Comparison of ENCODE assay signal across 29 cellular contexts in genomic region chrX:28613558-28613957, GRCh38. TPM values are rescaled to one million over a fixed set of nuclear protein-coding genes. Genes with fewer than 3 reads are reported as not detected.
"Had no signal": no experiment of that assay in that cellular context is flagged by ENCODE, and none has a peak within 500 bp of the region (broad histone marks: within the 10 kb centered on the region; RNA-seq: fewer than 3 reads in every experiment).

No MANE protein-coding gene starts in this region.

- H3K4me1 ChIP-seq: Peyer's patch had no signal

- H3K9me3 ChIP-seq: MG63, Peyer's patch had no signal

- DNase-seq: activated B cell treated with CpG ODN at 0.5 μM for 24 hours; activated CD4-positive, alpha-beta T cell treated with anti-CD3 and anti-CD28 coated beads for 4 hours; activated CD4-positive, CD25-positive, alpha-beta regulatory T cell treated with anti-CD3 and anti-CD28 coated beads, Interleukin-2, amount 50 U/mL, for 72 hours; activated CD8-positive, alpha-beta T cell treated with anti-CD3 and anti-CD28 coated beads for 36 hours; activated effector memory CD4-positive, alpha-beta T cell treated with Interleukin-2 at 50 U/mL for 16 hours; activated naive CD4-positive, alpha-beta T cell treated with anti-CD3 and anti-CD28 coated beads, Interleukin-2, amount 10 ng/mL, durations not matched to agents 7 days and 5 days; activated naive CD8-positive, alpha-beta T cell treated with anti-CD3 and anti-CD28 coated beads, Interleukin-2, amount 50 U/mL, for 24 hours; activated T-cell treated with anti-CD3 and anti-CD28 coated beads, Interleukin-2, amount 50 U/mL, for 4 hours; brain microvascular endothelial cell; Kasumi-1; KG1; MG63; NCI-H1092; NCI-H1436 treated with DMSO at 0.1 percent for 48 hours; NCI-H1694 treated with DMSO at 0.1 percent for 48 hours; NCI-H2029; NCI-H345; NCI-H524 treated with DMSO at 0.1 percent for 48 hours; PC-3; Peyer's patch; RPMI8226; SW 1271; T-helper 1 cell; T-helper 2 cell; T-helper 9 cell had no signal

- H3K27me3 ChIP-seq: brain microvascular endothelial cell, MG63, Peyer's patch had no signal

- H3K27ac ChIP-seq: brain microvascular endothelial cell, Peyer's patch, VCaP had no signal

- ATAC-seq: activated CD8-positive, alpha-beta T cell treated with anti-CD3 and anti-CD28 coated beads for 36 hours; activated naive CD8-positive, alpha-beta T cell treated with anti-CD3 and anti-CD28 coated beads, Interleukin-2, amount 50 U/mL, for 24 hours; activated T-cell treated with anti-CD3 and anti-CD28 coated beads, Interleukin-2, amount 50 U/mL, for 4 hours; PC-3 had no signal

- H3K4me3 ChIP-seq: MG63, Peyer's patch had no signal

- H3K36me3 ChIP-seq: brain microvascular endothelial cell, MG63, Peyer's patch had no signal

RNA-seq across cellular contexts. Expression of gene IL1RAPL1, which starts 26.3 kb away (rescaled TPM):
- total RNA-seq: activated B cell treated with CpG ODN at 0.5 μM for 24 hours; activated CD8-positive, alpha-beta memory T cell treated with anti-CD3 and anti-CD28 coated beads for 36 hours; activated CD8-positive, alpha-beta T cell treated with anti-CD3 and anti-CD28 coated beads for 36 hours; activated T-cell treated with anti-CD3 and anti-CD28 coated beads, Interleukin-2, amount 50 U/mL, for 4 hours; activated T-helper 1 cell treated with anti-CD3 and anti-CD28 coated beads, Interleukin-12 subunit alpha, Interleukin-12 subunit beta, Interleukin-2, Interleukin-4 antibody, amounts not matched to agents 30 ng/mL and 10 ng/mL and 1 ng/mL, durations not matched to agents 14 hours and 24 hours and 36 hours; NCI-H460; Peyer's patch had no signal
